8 cellular contexts compared by ENCODE assay signal in genomic region chr18:49510393-49511115, GRCh38. TPM values are rescaled to one million over a fixed set of nuclear protein-coding genes. Genes with fewer than 3 reads are reported as not detected.
A peak's percentile ranks its signal among the peaks of the same experiment; 100 is the strongest.
DNase-seq lines count a peak whose midpoint lies in the region; ATAC-seq, FAIRE-seq and TF ChIP-seq lines count a peak whose summit lies in the region.

No MANE protein-coding gene starts in this region.

- FAIRE-seq in H54 (lab: Jason Lieb, UNC), result peak; percentile 84

- no peak for TF ChIP-seq POLR2A in H54 (IDR thresholded peaks at IDR 0.05; ENCODE audit: low read depth, low read length)

- ATAC-seq in HG03025 (IDR thresholded peaks at IDR 0.05; ENCODE audit: low FRiP score, unreplicated experiment), result no peak

- peak; percentile 88 for TF ChIP-seq CTCF in AG09319 (IDR thresholded peaks at IDR 0.05; ENCODE audit: low read depth, low read length)

- DNase-seq in AG09319 (ENCODE audit: extremely low read depth, low read depth), result no peak
- DNase-seq in H54 (ENCODE audit: insufficient read length, low spot score), result peak; percentile 32
- DNase-seq in NCI-H510A treated with DMSO at 0.1 percent for 48 hours (lab: John Stamatoyannopoulos, UW), result peak; percentile 38
- peak; percentile 49 for DNase-seq in activated CD4-positive, alpha-beta T cell treated with anti-CD3 and anti-CD28 coated beads, Interleukin-2, amount 50 U/mL, for 1 hour
- peak; percentile 31 for DNase-seq in effector CD8-positive, alpha-beta T cell (lab: John Stamatoyannopoulos, UW)
- DNase-seq in mucosa of gallbladder (ENCODE audit: low spot score), result peak; percentile 39
- peak; percentile 26 for DNase-seq in stromal cell of bone marrow (ENCODE audit: low read depth)

RNA-seq across cellular contexts. Expression of gene RPL17, which starts 18.3 kb away (rescaled TPM):
- total RNA-seq in mucosa of gallbladder, result 1,108 TPM

RNA-seq across cellular contexts. Expression of gene C18orf32, which starts 23.5 kb away (rescaled TPM):
- total RNA-seq in mucosa of gallbladder, result 81.9 TPM

RNA-seq across cellular contexts. Expression of gene DYM, which starts 50.1 kb away (rescaled TPM):
- total RNA-seq in mucosa of gallbladder, result 67.5 TPM

RNA-seq across cellular contexts. Expression of gene LIPG, which starts 51.3 kb away (rescaled TPM):
- 138 TPM for total RNA-seq in mucosa of gallbladder
